ENCODE assay signal across 2 cellular contexts in the genomic region with DNA sequence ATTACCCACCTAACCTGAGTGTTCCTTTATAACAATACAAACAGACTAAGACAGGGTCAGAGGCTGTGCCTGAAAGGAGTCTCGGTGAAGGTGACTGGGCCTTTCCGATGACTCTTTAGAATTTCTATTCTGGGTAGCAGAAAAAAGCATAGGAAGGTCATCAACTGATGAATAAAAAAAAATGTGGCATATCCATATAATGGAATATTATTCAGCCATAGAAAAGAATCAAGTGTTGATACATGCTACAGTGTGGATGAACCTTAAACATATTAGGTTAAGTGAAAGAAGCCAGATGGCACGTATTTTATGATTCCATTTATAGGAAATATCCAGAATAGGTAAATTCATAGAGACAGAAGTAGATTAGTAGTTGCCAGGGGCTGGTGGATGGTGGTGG.
TF ChIP-seq lines count a peak whose summit lies in the region.

No MANE protein-coding gene starts in this region.

TF ChIP-seq in SK-N-SH, 30 proteins besides CTCF, POLR2A, EP300 and RAD21 (continued from another document):
- no peak for TF ChIP-seq RCOR1 (IDR thresholded peaks at IDR 0.05; ENCODE audit: low read length)
- TF ChIP-seq FOXM1 (IDR thresholded peaks at IDR 0.05; ENCODE audit: low read depth) = no peak
- no peak for TF ChIP-seq IRF3 (IDR thresholded peaks at IDR 0.05; ENCODE audit: low read depth, low read length)
- no peak for TF ChIP-seq MXI1 (IDR thresholded peaks at IDR 0.05; ENCODE audit: low read depth, low read length)
- TF ChIP-seq TAF1 (IDR thresholded peaks at IDR 0.05; ENCODE audit: borderline replicate concordance, low read depth, low read length) = no peak
- no peak for TF ChIP-seq FOSL2 (IDR thresholded peaks at IDR 0.05; ENCODE audit: borderline replicate concordance, low read depth)
- no peak for TF ChIP-seq RFX5 (IDR thresholded peaks at IDR 0.05; ENCODE audit: low read length)
- TF ChIP-seq, protein P1, sequence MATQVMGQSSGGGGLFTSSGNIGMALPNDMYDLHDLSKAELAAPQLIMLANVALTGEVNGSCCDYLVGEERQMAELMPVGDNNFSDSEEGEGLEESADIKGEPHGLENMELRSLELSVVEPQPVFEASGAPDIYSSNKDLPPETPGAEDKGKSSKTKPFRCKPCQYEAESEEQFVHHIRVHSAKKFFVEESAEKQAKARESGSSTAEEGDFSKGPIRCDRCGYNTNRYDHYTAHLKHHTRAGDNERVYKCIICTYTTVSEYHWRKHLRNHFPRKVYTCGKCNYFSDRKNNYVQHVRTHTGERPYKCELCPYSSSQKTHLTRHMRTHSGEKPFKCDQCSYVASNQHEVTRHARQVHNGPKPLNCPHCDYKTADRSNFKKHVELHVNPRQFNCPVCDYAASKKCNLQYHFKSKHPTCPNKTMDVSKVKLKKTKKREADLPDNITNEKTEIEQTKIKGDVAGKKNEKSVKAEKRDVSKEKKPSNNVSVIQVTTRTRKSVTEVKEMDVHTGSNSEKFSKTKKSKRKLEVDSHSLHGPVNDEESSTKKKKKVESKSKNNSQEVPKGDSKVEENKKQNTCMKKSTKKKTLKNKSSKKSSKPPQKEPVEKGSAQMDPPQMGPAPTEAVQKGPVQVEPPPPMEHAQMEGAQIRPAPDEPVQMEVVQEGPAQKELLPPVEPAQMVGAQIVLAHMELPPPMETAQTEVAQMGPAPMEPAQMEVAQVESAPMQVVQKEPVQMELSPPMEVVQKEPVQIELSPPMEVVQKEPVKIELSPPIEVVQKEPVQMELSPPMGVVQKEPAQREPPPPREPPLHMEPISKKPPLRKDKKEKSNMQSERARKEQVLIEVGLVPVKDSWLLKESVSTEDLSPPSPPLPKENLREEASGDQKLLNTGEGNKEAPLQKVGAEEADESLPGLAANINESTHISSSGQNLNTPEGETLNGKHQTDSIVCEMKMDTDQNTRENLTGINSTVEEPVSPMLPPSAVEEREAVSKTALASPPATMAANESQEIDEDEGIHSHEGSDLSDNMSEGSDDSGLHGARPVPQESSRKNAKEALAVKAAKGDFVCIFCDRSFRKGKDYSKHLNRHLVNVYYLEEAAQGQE (IDR thresholded peaks at IDR 0.05; ENCODE audit: low read depth, low read length) = no peak
- no peak for TF ChIP-seq YY1 (IDR thresholded peaks at IDR 0.05; ENCODE audit: low read depth)
- TF ChIP-seq, protein P2, sequence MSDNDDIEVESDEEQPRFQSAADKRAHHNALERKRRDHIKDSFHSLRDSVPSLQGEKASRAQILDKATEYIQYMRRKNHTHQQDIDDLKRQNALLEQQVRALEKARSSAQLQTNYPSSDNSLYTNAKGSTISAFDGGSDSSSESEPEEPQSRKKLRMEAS (IDR thresholded peaks at IDR 0.05; ENCODE audit: low read depth) = no peak
- TF ChIP-seq EZH2phosphoT487 (IDR thresholded peaks at IDR 0.05; ENCODE audit: borderline replicate concordance, low read depth) = no peak
- TF ChIP-seq JUND (IDR thresholded peaks at IDR 0.05) = no peak
- no peak for TF ChIP-seq SIN3A (IDR thresholded peaks at IDR 0.05; ENCODE audit: borderline replicate concordance, low read depth, low read length)
- TF ChIP-seq FOXJ3 (CRISPR knock-in tag; IDR thresholded peaks at IDR 0.05) = no peak
- TF ChIP-seq USF2 (IDR thresholded peaks at IDR 0.05; ENCODE audit: borderline replicate concordance, low read depth, low read length) = no peak

TF ChIP-seq in HEK293, 187 proteins besides CTCF, POLR2A, EP300 and RAD21:
- TF ChIP-seq ZBTB7A (tag by site-specific recombination; IDR thresholded peaks at IDR 0.05; ENCODE audit: low read depth) (no peak), ZNF146 (tag by site-specific recombination; IDR thresholded peaks at IDR 0.05) (peak; percentile 64; the same call in 1 of the 2 replicates), ZNF10 (tag by site-specific recombination; IDR thresholded peaks at IDR 0.05) (0 out of 2 replicates have a peak, but pooled peaks have one; percentile 14)
- TF ChIP-seq, protein P3, sequence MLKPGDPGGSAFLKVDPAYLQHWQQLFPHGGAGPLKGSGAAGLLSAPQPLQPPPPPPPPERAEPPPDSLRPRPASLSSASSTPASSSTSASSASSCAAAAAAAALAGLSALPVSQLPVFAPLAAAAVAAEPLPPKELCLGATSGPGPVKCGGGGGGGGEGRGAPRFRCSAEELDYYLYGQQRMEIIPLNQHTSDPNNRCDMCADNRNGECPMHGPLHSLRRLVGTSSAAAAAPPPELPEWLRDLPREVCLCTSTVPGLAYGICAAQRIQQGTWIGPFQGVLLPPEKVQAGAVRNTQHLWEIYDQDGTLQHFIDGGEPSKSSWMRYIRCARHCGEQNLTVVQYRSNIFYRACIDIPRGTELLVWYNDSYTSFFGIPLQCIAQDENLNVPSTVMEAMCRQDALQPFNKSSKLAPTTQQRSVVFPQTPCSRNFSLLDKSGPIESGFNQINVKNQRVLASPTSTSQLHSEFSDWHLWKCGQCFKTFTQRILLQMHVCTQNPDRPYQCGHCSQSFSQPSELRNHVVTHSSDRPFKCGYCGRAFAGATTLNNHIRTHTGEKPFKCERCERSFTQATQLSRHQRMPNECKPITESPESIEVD (tag by site-specific recombination; IDR thresholded peaks at IDR 0.05) = no peak
- TF ChIP-seq, protein P4, sequence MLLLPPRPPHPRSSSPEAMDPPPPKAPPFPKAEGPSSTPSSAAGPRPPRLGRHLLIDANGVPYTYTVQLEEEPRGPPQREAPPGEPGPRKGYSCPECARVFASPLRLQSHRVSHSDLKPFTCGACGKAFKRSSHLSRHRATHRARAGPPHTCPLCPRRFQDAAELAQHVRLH (tag by site-specific recombination; IDR thresholded peaks at IDR 0.05) = 0 out of 2 replicates have a peak, but pooled peaks have one; percentile 29
